Comparison of ENCODE assay signal across 14 cellular contexts in the genomic region with DNA sequence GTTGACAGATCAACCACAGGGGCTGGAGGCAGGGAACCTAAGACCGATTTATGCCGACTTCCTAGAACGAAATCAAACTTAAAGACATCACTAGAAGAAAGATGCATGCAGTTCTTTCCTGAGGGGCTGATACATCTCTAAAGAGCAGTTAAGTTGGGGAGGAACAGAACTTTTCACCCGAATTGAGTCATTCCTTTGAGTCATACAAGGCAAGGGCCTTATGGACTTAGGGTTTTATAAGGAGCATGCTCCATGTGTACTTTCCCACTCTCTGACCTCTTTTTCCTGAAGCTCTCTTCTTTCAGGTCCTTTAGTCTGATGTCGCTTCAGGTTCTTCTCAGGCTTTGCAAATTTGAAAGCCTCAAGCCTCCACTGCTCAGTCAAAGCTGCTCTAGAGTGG. TPM values are rescaled to one million over a fixed set of nuclear protein-coding genes. Genes with fewer than 3 reads are reported as not detected.
DNase-seq lines count a peak whose midpoint lies in the region; ATAC-seq and TF ChIP-seq lines count a peak whose summit lies in the region.
"Had no signal": no experiment of that assay in that cellular context is flagged by ENCODE, and none has a peak within 500 bp of the region (broad histone marks: within the 10 kb centered on the region; RNA-seq: fewer than 3 reads in every experiment).

No MANE protein-coding gene starts in this region.

- H2AFZ ChIP-seq in GM23248 = no peak overlapping the region

- DNase-seq in AG08396 (ENCODE audit: low spot score) (peak; percentile 30), GM23248 (peak; percentile 76), adipocyte (ENCODE audit: low read depth) (peak; percentile 11), foreskin fibroblast (peak; percentile 74 to 84), mesenteric fat pad (ENCODE audit: low spot score) (no peak), DMS114 treated with DMSO at 0.1 percent for 48 hours (lab: John Stamatoyannopoulos, UW; ENCODE audit: unreplicated experiment) (no peak)
- DNase-seq: activated naive CD4-positive, alpha-beta T cell treated with anti-CD3 and anti-CD28 coated beads, Interleukin-2, amount 10 ng/mL, durations not matched to agents 7 days and 5 days; left ventricle myocardium inferior; NCI-H1092 treated with DMSO at 0.1 percent for 48 hours; pancreas; stimulated activated CD4-positive, alpha-beta T cell treated with anti-CD3 and anti-CD28 coated beads, Interleukin-4, amount 100 ng/mL, for 1 hour; testis had no signal

- ATAC-seq in GM18502 (IDR thresholded peaks at IDR 0.05; ENCODE audit: poor library complexity, unreplicated experiment) (no peak), HG03565 (IDR thresholded peaks at IDR 0.05; ENCODE audit: unreplicated experiment) (no peak)
- ATAC-seq: pancreas had no signal

- 79 to 83% methylated on average over 5 of the region's 5 CpGs for WGBS in GM23248 (ENCODE audit: low coverage in 1 of 2, low lambda C conversion rate in 2 of 2, missing lambda C conversion rate in 2 of 2), 2 experiments

- H3K4me3 ChIP-seq in GM23248 = no peak overlapping the region
- no peak overlapping the region for H3K4me3 ChIP-seq in adipocyte (ENCODE audit: low read length)
- no peak overlapping the region for H3K4me3 ChIP-seq in foreskin fibroblast (ENCODE audit: low read depth in 1 of 2, low read length in 2 of 2)
- H3K4me3 ChIP-seq: left ventricle myocardium inferior, pancreas, testis had no signal

- H3K9me2 ChIP-seq in GM23248 (ENCODE audit: insufficient read depth) = no peaks in the 10 kb centered on the region

- peaks cover 8% of the 10 kb centered on the region; the same call in 1 of the 2 replicates for H3K4me1 ChIP-seq in GM23248 (ENCODE audit: insufficient read depth)
- peaks cover 15% of the 10 kb centered on the region for H3K4me1 ChIP-seq in adipocyte (ENCODE audit: control insufficient read depth, insufficient read depth, low read length)
- H3K4me1 ChIP-seq: pancreas had no signal

- H3K9me3 ChIP-seq in GM23248 (ENCODE audit: low read depth) (no peaks in the 10 kb centered on the region), adipocyte (ENCODE audit: control insufficient read depth, low read length) (no peaks in the 10 kb centered on the region)
- H3K9me3 ChIP-seq: left ventricle myocardium inferior, pancreas, testis had no signal

- H4K20me1 ChIP-seq in GM23248 (ENCODE audit: insufficient read depth) = no peaks in the 10 kb centered on the region

- H3K79me2 ChIP-seq in GM23248 (ENCODE audit: insufficient read depth) = no peaks in the 10 kb centered on the region

- H3F3A ChIP-seq in GM23248 (ENCODE audit: insufficient read depth) = 0 out of 2 replicates have a peak, but pooled peaks cover 6% of the 10 kb centered on the region

- in situ Hi-C loops in GM23248 (cut with MboI) = no loop called here

- H3K9ac ChIP-seq in GM23248 (no peak overlapping the region), adipocyte (ENCODE audit: low read length) (no peak overlapping the region)

- H3K27me3 ChIP-seq in GM23248 (replicated peaks; ENCODE audit: insufficient read depth) = no peaks in the 10 kb centered on the region
- H3K27me3 ChIP-seq in adipocyte (replicated peaks; ENCODE audit: control insufficient read depth, insufficient read depth, low read length) = no peaks in the 10 kb centered on the region
- H3K27me3 ChIP-seq: pancreas, testis had no signal

- no peak overlapping the region for H3K27ac ChIP-seq in GM23248
- H3K27ac ChIP-seq: left ventricle myocardium inferior, pancreas, testis had no signal

- no peak overlapping the region for H3K4me2 ChIP-seq in GM23248 (ENCODE audit: unreplicated experiment)

- H3K36me3 ChIP-seq in GM23248 (ENCODE audit: low read depth) = no peaks in the 10 kb centered on the region
- H3K36me3 ChIP-seq in adipocyte (ENCODE audit: control insufficient read depth, insufficient read depth, low read length, severe bottlenecking) = no peaks in the 10 kb centered on the region
- H3K36me3 ChIP-seq: left ventricle myocardium inferior, pancreas had no signal

- no peak for TF ChIP-seq CTCF in foreskin fibroblast (IDR thresholded peaks at IDR 0.05; ENCODE audit: low read depth, low read length)

RNA-seq across cellular contexts. Expression of a gene that starts 7.9 kb away (rescaled TPM):
- 76.1 and 83.1 TPM in 2 replicates for total RNA-seq in GM23248 (2014; rRNA removed; shearing (Covaris generic))
- polyA plus RNA-seq in GM23248 (2016; fragmentation: Nextera tagmentation; extraction: Ambion mirVana) = 44.8 and 45.1 TPM in 2 replicates
- 44.9 TPM for total RNA-seq in mesenteric fat pad

RNA-seq across cellular contexts. Expression of a gene that starts 43.0 kb away (rescaled TPM):
- total RNA-seq in GM23248 (2014; rRNA removed; shearing (Covaris generic)) = 32.4 and 35.9 TPM in 2 replicates
- polyA plus RNA-seq in GM23248 (2016; fragmentation: Nextera tagmentation; extraction: Ambion mirVana) = 35.3 and 36.4 TPM in 2 replicates
- total RNA-seq in mesenteric fat pad = 27.2 TPM

Comparison
In these comparisons a context has a peak if more than half of its experiments do, and no peak if none do; other contexts are left out.
1. DNase-seq: peak in AG08396 (single experiment), GM23248 (single experiment), adipocyte (single experiment) and foreskin fibroblast (2 of 2); none in mesenteric fat pad (single experiment) and DMS114 treated with DMSO at 0.1 percent for 48 hours (single experiment).